In genomic region chr4:2940267-2941137, GRCh38 we compare ENCODE assay signal across 1 cellular context.
TF ChIP-seq lines count a peak whose summit lies in the region.

No MANE protein-coding gene starts in this region.

TF ChIP-seq in HEK293, 187 proteins besides CTCF, POLR2A, EP300 and RAD21 (continued from another document):
- TF ChIP-seq, protein P1, sequence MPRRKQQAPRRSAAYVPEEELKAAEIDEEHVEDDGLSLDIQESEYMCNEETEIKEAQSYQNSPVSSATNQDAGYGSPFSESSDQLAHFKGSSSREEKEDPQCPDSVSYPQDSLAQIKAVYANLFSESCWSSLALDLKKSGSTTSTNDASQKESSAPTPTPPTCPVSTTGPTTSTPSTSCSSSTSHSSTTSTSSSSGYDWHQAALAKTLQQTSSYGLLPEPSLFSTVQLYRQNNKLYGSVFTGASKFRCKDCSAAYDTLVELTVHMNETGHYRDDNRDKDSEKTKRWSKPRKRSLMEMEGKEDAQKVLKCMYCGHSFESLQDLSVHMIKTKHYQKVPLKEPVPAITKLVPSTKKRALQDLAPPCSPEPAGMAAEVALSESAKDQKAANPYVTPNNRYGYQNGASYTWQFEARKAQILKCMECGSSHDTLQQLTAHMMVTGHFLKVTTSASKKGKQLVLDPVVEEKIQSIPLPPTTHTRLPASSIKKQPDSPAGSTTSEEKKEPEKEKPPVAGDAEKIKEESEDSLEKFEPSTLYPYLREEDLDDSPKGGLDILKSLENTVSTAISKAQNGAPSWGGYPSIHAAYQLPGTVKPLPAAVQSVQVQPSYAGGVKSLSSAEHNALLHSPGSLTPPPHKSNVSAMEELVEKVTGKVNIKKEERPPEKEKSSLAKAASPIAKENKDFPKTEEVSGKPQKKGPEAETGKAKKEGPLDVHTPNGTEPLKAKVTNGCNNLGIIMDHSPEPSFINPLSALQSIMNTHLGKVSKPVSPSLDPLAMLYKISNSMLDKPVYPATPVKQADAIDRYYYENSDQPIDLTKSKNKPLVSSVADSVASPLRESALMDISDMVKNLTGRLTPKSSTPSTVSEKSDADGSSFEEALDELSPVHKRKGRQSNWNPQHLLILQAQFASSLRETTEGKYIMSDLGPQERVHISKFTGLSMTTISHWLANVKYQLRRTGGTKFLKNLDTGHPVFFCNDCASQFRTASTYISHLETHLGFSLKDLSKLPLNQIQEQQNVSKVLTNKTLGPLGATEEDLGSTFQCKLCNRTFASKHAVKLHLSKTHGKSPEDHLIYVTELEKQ (tag by site-specific recombination; IDR thresholded peaks at IDR 0.05; ENCODE audit: borderline replicate concordance), result no peak
- TF ChIP-seq ZNF335 (tag by site-specific recombination; conservative IDR thresholded peaks at IDR 0.05), result no peak
- TF ChIP-seq ZSCAN30 (tag by site-specific recombination; IDR thresholded peaks at IDR 0.05), result no peak
